Comparison of ENCODE assay signal across 8 cellular contexts in genomic region chr5:72847989-72848473, GRCh38. TPM values are rescaled to one million over a fixed set of nuclear protein-coding genes. Genes with fewer than 3 reads are reported as not detected.
DNase-seq lines count a peak whose midpoint lies in the region; ATAC-seq and TF ChIP-seq lines count a peak whose summit lies in the region.

No MANE protein-coding gene starts in this region.

- CTCF ChIA-PET in activated CD4-positive, alpha-beta T cell treated with anti-CD3 and anti-CD28 coated beads for 36 hours (lab: Charles Lee), result no interaction called here

- TF ChIP-seq CTCF in AG10803 (conservative IDR thresholded peaks at IDR 0.05; ENCODE audit: low read length), result 0 out of 2 replicates have a peak, but pooled peaks have one; percentile 7
- no peak for TF ChIP-seq CTCF in choroid plexus epithelial cell (conservative IDR thresholded peaks at IDR 0.05; ENCODE audit: low read depth, low read length)

- H3K4me1 Mint-ChIP-seq in activated CD4-positive, alpha-beta T cell treated with anti-CD3 and anti-CD28 coated beads for 36 hours, result peaks cover 45% of the 10 kb centered on the region

- POLR2A ChIA-PET in activated CD4-positive, alpha-beta T cell treated with anti-CD3 and anti-CD28 coated beads for 36 hours (lab: Charles Lee), result interaction anchor here (1.0 kb wide), 1 partner anchor 9 kb away, joined by 4 read pairs; no protein-coding TSS in a partner anchor

- H3K27me3 Mint-ChIP-seq in activated CD4-positive, alpha-beta T cell treated with anti-CD3 and anti-CD28 coated beads for 36 hours, result no peaks in the 10 kb centered on the region

- peaks cover 27% of the 10 kb centered on the region for H3K36me3 Mint-ChIP-seq in activated CD4-positive, alpha-beta T cell treated with anti-CD3 and anti-CD28 coated beads for 36 hours (ENCODE audit: low read depth)

- peak overlapping the region; percentile 92 for H3K4me3 Mint-ChIP-seq in activated CD4-positive, alpha-beta T cell treated with anti-CD3 and anti-CD28 coated beads for 36 hours

- peak overlapping the region; percentile 97 for H3K27ac Mint-ChIP-seq in activated CD4-positive, alpha-beta T cell treated with anti-CD3 and anti-CD28 coated beads for 36 hours

- no peaks in the 10 kb centered on the region for H3K9me3 Mint-ChIP-seq in activated CD4-positive, alpha-beta T cell treated with anti-CD3 and anti-CD28 coated beads for 36 hours (ENCODE audit: low read depth)

- peak; percentile 97 for TF ChIP-seq POLR2A in GM18951 (IDR thresholded peaks at IDR 0.05; ENCODE audit: extremely low read depth, insufficient read depth, insufficient read length)

- in situ Hi-C loops in GM18951 (cut with MboI; ENCODE audit: low sequenced_read_pairs, unreplicated experiment), result no loop called here

- peak overlapping the region; percentile 80 for H3K4me3 ChIP-seq in AG10803 (ENCODE audit: low read length)
- H3K4me3 ChIP-seq in choroid plexus epithelial cell (ENCODE audit: low read depth, low read length), result peak overlapping the region; percentile 87

- peak; percentile 92 for DNase-seq in AG10803 (ENCODE audit: low read depth)
- DNase-seq in NCI-H345 treated with DMSO at 0.1 percent for 48 hours (lab: John Stamatoyannopoulos, UW; ENCODE audit: unreplicated experiment), result peak; percentile 54
- DNase-seq in activated CD4-positive, alpha-beta T cell treated with anti-CD3 and anti-CD28 coated beads for 36 hours, result peak; percentile 92
- peak; percentile 94 for DNase-seq in choroid plexus epithelial cell (ENCODE audit: low read depth)
- DNase-seq in kidney tubule cell (ENCODE audit: low spot score), result peak; percentile 92
- DNase-seq in stimulated activated CD4-positive, alpha-beta T cell treated with anti-CD3 and anti-CD28 coated beads, Interleukin-1b, Interleukin-23, amount 100 ng/mL, for 1 hour (ENCODE audit: low read depth in 2 of 2), result peak; percentile 33 to 71

- intact Hi-C loops in activated CD4-positive, alpha-beta T cell treated with anti-CD3 and anti-CD28 coated beads for 36 hours (cut with DNase I, micrococcal nuclease), result loop anchor here (1.0 to 5.0 kb wide), 7 partner anchors 31 to 650 kb away; partner anchors contain the start of genes MRPS27 (in 2 of the 2), PTCD2 (in 2 of the 2), BTF3 (in 1 of the 2) and TNPO1 (in 1 of the 2)

- ATAC-seq in HG03175 (IDR thresholded peaks at IDR 0.05; ENCODE audit: unreplicated experiment), result peak; percentile 87
- peak; percentile 88 for ATAC-seq in activated CD4-positive, alpha-beta T cell treated with anti-CD3 and anti-CD28 coated beads for 36 hours

RNA-seq across cellular contexts. Expression of gene TNPO1, which starts 31.6 kb away (rescaled TPM):
- 100 to 1,000 TPM; 107 to 162 TPM for total RNA-seq in activated CD4-positive, alpha-beta T cell treated with anti-CD3 and anti-CD28 coated beads for 36 hours

Comparison
In these comparisons a context has a peak if more than half of its experiments do, and no peak if none do; other contexts are left out.
1. Peak in every context shown above with its lines: DNase-seq, ATAC-seq and H3K4me3 ChIP-seq.